In genomic region chr1:161664689-161665088, GRCh38 we compare ENCODE assay signal across 11 cellular contexts. TPM values are rescaled to one million over a fixed set of nuclear protein-coding genes. Genes with fewer than 3 reads are reported as not detected.
"Had no signal": no experiment of that assay in that cellular context is flagged by ENCODE, and none has a peak within 500 bp of the region (broad histone marks: within the 10 kb centered on the region; RNA-seq: fewer than 3 reads in every experiment).

No MANE protein-coding gene starts in this region.

RNA-seq across cellular contexts. Expression of gene FCGR2B, which starts 1.7 kb away (rescaled TPM):
- total RNA-seq: hepatocyte, kidney epithelial cell, lung microvascular endothelial cell, mammary epithelial cell, mesothelial cell of epicardium, myocyte had no signal
- polyA plus RNA-seq: hepatocyte, keratinocyte, mammary epithelial cell had no signal

RNA-seq across cellular contexts. Expression of gene FCGR3B, which starts 33.7 kb away (rescaled TPM):
- total RNA-seq: hepatocyte, kidney epithelial cell, lung microvascular endothelial cell, mammary epithelial cell, mesothelial cell of epicardium, myocyte had no signal
- polyA plus RNA-seq: hepatocyte; keratinocyte; mammary epithelial cell; naive thymus-derived CD4-positive, alpha-beta T cell had no signal

RNA-seq across cellular contexts. Expression of gene FCRLA, which starts 42.3 kb away (rescaled TPM):
- total RNA-seq: left ventricle myocardium superior, lung microvascular endothelial cell, mesenteric fat pad, mesothelial cell of epicardium had no signal

RNA-seq across cellular contexts. Expression of gene FCRLB, which starts 56.7 kb away (rescaled TPM):
- total RNA-seq: left colon had no signal
